ENCODE assay signal across 8 cellular contexts in the genomic region with DNA sequence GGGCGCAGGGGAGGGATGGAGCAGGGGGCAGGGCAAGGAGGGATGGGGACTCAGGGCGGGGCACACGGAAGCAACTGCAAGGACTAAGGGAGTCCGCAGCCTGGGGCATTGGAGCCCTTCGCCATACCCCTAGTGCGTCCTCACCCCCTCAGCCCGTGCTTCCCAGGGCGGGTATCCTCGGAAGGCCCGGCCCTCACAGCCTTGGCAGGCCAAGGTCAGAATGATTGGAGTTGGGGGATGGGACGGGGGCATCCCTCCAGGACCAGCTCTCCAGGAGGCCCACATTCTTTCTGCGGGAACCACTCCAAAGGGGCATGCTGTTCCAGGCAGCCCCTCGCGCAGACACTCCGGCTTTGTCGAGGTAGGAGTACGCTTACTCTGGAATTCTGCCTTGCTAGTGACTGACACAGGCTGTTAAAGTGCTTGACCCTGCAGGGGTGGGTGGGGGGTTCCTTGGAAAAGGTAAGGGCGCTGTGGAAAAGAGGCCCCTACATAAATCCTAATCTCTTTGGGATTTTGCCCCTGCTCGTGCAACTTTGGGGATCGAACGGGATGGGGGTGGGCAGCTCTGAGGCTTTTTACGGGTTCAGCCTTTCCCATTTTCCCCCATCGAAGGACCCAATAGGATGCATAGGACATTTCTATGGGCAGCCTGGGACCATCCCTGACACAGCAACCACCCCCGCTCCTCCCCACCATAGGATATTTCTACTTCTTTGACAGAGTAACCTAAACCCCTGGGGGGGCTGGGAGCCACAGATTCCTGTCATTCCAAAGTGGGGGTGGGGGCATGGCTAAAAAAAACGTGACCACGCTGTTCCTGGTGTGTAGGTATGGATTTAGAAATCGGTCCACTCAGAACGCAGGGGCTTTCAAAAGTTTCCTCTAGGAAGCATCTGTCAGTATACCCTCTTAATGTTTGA. TPM values are rescaled to one million over a fixed set of nuclear protein-coding genes. Genes with fewer than 3 reads are reported as not detected.
DNase-seq lines count a peak whose midpoint lies in the region; ATAC-seq and TF ChIP-seq lines count a peak whose summit lies in the region.

No MANE protein-coding gene starts in this region.

- H3K36me3 ChIP-seq in liver (ENCODE audit: control insufficient read depth in 4 of 4, insufficient read depth in 3 of 4, low read depth in 1 of 4, low read length in 3 of 4) (no peaks in the 10 kb centered on the region), tibial nerve (peaks cover 0 to 20% (median 0%) of the 10 kb centered on the region in 3 donors)

- WGBS in liver, result 41% methylated on average over 28 of the region's 28 CpGs
- WGBS in tibial nerve, 2 donors, result 14 to 19% methylated on average over 25 to 27 of the region's 28 CpGs

- H3K27me3 ChIP-seq in liver (ENCODE audit: control insufficient read depth in 4 of 4, insufficient read depth in 4 of 4, low read length in 3 of 4) (no peaks in the 10 kb centered on the region), tibial nerve (no peaks in the 10 kb centered on the region)

- H3K9ac ChIP-seq in liver (ENCODE audit: low read depth in 1 of 2, low read length in 2 of 2), result no peak overlapping the region

- H3K4me1 Mint-ChIP-seq in activated T-cell treated with anti-CD3 and anti-CD28 coated beads, Interleukin-2, amount 50 U/mL, for 72 hours (ENCODE audit: low read depth), result peaks cover 44% of the 10 kb centered on the region
- peaks cover 37% of the 10 kb centered on the region for H3K4me1 Mint-ChIP-seq in activated naive CD8-positive, alpha-beta T cell treated with anti-CD3 and anti-CD28 coated beads for 36 hours

- H3K4me3 Mint-ChIP-seq in activated T-cell treated with anti-CD3 and anti-CD28 coated beads, Interleukin-2, amount 50 U/mL, for 72 hours, result peak overlapping the region; percentile 93 to 96
- H3K4me3 Mint-ChIP-seq in activated naive CD8-positive, alpha-beta T cell treated with anti-CD3 and anti-CD28 coated beads for 36 hours, result peak overlapping the region; percentile 98

- H3K4me1 ChIP-seq in liver (ENCODE audit: control insufficient read depth in 4 of 4, insufficient read depth in 4 of 4, low read length in 3 of 4), result peaks cover 8 to 20% (median 15%) of the 10 kb centered on the region in 4 donors
- peaks cover 0 to 66% (median 30%) of the 10 kb centered on the region in 4 donors for H3K4me1 ChIP-seq in tibial nerve

- TF ChIP-seq RAD21 in liver (IDR thresholded peaks at IDR 0.05), result no peak

- ATAC-seq in activated T-cell treated with anti-CD3 and anti-CD28 coated beads, Interleukin-2, amount 50 U/mL, for 72 hours (replicated peaks in 1 of 2), result no peak

- H3K36me3 Mint-ChIP-seq in activated T-cell treated with anti-CD3 and anti-CD28 coated beads, Interleukin-2, amount 50 U/mL, for 72 hours (ENCODE audit: insufficient read depth in 2 of 2), result peaks cover 6 to 8% of the 10 kb centered on the region in 2 donors
- H3K36me3 Mint-ChIP-seq in activated naive CD8-positive, alpha-beta T cell treated with anti-CD3 and anti-CD28 coated beads for 36 hours, result peaks cover 25% of the 10 kb centered on the region

- TF ChIP-seq CTCF in liver (IDR thresholded peaks at IDR 0.05; ENCODE audit: low read depth, low read length, missing input control), result no peak
- TF ChIP-seq CTCF in tibial nerve (IDR thresholded peaks at IDR 0.05), result no peak

- H3K27ac ChIP-seq in liver (ENCODE audit: low read depth in 1 of 2, low read length in 2 of 2), result peak overlapping the region in 1 of 2 donors; percentile 27
- H3K27ac ChIP-seq in tibial nerve, result peak overlapping the region; percentile 50 to 89 (median 84)

- TF ChIP-seq EP300 in tibial nerve (IDR thresholded peaks at IDR 0.05), result no peak

- DNase-seq in activated T-cell treated with anti-CD3 and anti-CD28 coated beads, Interleukin-2, amount 50 U/mL, for 72 hours, result no peak
- DNase-seq in activated T-cell treated with anti-CD3 and anti-CD28 coated beads for 4 hours (no peak), tibial nerve (ENCODE audit: low spot score in 2 of 2) (no peak), GM03348 (ENCODE audit: low spot score) (no peak), NCI-H2107 treated with DMSO at 0.1 percent for 48 hours (lab: John Stamatoyannopoulos, UW; ENCODE audit: unreplicated experiment) (no peak), putamen (ENCODE audit: low spot score) (no peak)
- DNase-seq in activated naive CD8-positive, alpha-beta T cell treated with anti-CD3 and anti-CD28 coated beads for 36 hours, result no peak

- H3K4me3 ChIP-seq in liver (ENCODE audit: low read depth in 1 of 3, low read length in 3 of 3), result peak overlapping the region in 2 of 3 donors; percentile 69 to 91
- peak overlapping the region; percentile 85 to 93 (median 92) for H3K4me3 ChIP-seq in tibial nerve

- peak overlapping the region; percentile 96 for H3K27ac Mint-ChIP-seq in activated T-cell treated with anti-CD3 and anti-CD28 coated beads, Interleukin-2, amount 50 U/mL, for 72 hours
- peak overlapping the region; percentile 76 for H3K27ac Mint-ChIP-seq in activated naive CD8-positive, alpha-beta T cell treated with anti-CD3 and anti-CD28 coated beads for 36 hours

- H3K9me3 ChIP-seq in liver (ENCODE audit: control insufficient read depth in 4 of 4, low read length in 3 of 4) (no peaks in the 10 kb centered on the region), tibial nerve (no peaks in the 10 kb centered on the region)

- no peaks in the 10 kb centered on the region for H3K9me3 Mint-ChIP-seq in activated T-cell treated with anti-CD3 and anti-CD28 coated beads, Interleukin-2, amount 50 U/mL, for 72 hours
- no peaks in the 10 kb centered on the region for H3K9me3 Mint-ChIP-seq in activated naive CD8-positive, alpha-beta T cell treated with anti-CD3 and anti-CD28 coated beads for 36 hours

- peak in 1 of 2 donors; percentile 8 for TF ChIP-seq POLR2A in tibial nerve (IDR thresholded peaks at IDR 0.05)

- no peaks in the 10 kb centered on the region for H3K27me3 Mint-ChIP-seq in activated T-cell treated with anti-CD3 and anti-CD28 coated beads, Interleukin-2, amount 50 U/mL, for 72 hours (ENCODE audit: low read depth)
- H3K27me3 Mint-ChIP-seq in activated naive CD8-positive, alpha-beta T cell treated with anti-CD3 and anti-CD28 coated beads for 36 hours, result no peaks in the 10 kb centered on the region

TF ChIP-seq in liver, 16 proteins besides CTCF, POLR2A, EP300 and RAD21:
- no peak for TF ChIP-seq HNF4G (IDR thresholded peaks at IDR 0.05)
- TF ChIP-seq NR2F2 (IDR thresholded peaks at IDR 0.05), result no peak
- TF ChIP-seq FOXA1 (IDR thresholded peaks at IDR 0.05), result no peak
- TF ChIP-seq, protein P1, sequence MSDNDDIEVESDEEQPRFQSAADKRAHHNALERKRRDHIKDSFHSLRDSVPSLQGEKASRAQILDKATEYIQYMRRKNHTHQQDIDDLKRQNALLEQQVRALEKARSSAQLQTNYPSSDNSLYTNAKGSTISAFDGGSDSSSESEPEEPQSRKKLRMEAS (IDR thresholded peaks at IDR 0.05), result no peak
- no peak for TF ChIP-seq GABPA (IDR thresholded peaks at IDR 0.05 in 1 of 2, conservative IDR thresholded peaks at IDR 0.05 in 1 of 2)
- TF ChIP-seq, protein P2, sequence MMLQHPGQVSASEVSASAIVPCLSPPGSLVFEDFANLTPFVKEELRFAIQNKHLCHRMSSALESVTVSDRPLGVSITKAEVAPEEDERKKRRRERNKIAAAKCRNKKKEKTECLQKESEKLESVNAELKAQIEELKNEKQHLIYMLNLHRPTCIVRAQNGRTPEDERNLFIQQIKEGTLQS (IDR thresholded peaks at IDR 0.05), result no peak
- TF ChIP-seq HNF4A (conservative IDR thresholded peaks at IDR 0.05), result no peak
- no peak for TF ChIP-seq JUND (IDR thresholded peaks at IDR 0.05)
- TF ChIP-seq, protein P3, sequence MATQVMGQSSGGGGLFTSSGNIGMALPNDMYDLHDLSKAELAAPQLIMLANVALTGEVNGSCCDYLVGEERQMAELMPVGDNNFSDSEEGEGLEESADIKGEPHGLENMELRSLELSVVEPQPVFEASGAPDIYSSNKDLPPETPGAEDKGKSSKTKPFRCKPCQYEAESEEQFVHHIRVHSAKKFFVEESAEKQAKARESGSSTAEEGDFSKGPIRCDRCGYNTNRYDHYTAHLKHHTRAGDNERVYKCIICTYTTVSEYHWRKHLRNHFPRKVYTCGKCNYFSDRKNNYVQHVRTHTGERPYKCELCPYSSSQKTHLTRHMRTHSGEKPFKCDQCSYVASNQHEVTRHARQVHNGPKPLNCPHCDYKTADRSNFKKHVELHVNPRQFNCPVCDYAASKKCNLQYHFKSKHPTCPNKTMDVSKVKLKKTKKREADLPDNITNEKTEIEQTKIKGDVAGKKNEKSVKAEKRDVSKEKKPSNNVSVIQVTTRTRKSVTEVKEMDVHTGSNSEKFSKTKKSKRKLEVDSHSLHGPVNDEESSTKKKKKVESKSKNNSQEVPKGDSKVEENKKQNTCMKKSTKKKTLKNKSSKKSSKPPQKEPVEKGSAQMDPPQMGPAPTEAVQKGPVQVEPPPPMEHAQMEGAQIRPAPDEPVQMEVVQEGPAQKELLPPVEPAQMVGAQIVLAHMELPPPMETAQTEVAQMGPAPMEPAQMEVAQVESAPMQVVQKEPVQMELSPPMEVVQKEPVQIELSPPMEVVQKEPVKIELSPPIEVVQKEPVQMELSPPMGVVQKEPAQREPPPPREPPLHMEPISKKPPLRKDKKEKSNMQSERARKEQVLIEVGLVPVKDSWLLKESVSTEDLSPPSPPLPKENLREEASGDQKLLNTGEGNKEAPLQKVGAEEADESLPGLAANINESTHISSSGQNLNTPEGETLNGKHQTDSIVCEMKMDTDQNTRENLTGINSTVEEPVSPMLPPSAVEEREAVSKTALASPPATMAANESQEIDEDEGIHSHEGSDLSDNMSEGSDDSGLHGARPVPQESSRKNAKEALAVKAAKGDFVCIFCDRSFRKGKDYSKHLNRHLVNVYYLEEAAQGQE (IDR thresholded peaks at IDR 0.05), result no peak
- no peak for TF ChIP-seq RXRA (IDR thresholded peaks at IDR 0.05)
- TF ChIP-seq SP1 (IDR thresholded peaks at IDR 0.05), result no peak
TF ChIP-seq in liver: peak in this region for 0.

RNA-seq across cellular contexts. Expression of gene TRIM11, which starts 0.7 kb away (rescaled TPM):
- total RNA-seq in activated T-cell treated with anti-CD3 and anti-CD28 coated beads, Interleukin-2, amount 50 U/mL, for 72 hours, result 10 to 100 TPM; 43.5 to 51.4 TPM
- 10 to 100 TPM; 32.7 to 36.1 TPM for total RNA-seq in activated naive CD8-positive, alpha-beta T cell treated with anti-CD3 and anti-CD28 coated beads for 36 hours
- total RNA-seq in liver (10 to 100 TPM in 1 of 2 donors, 1 to 10 TPM in 1; 8.9 to 15.8 TPM), tibial nerve (10 to 100 TPM; 19.9 to 32.8 (median 23.9) TPM)
- 1 to 10 TPM; 2.6 to 5.7 TPM for polyA plus RNA-seq in liver

RNA-seq across cellular contexts. Expression of gene TRIM17, which starts 9.3 kb away (rescaled TPM):
- total RNA-seq in activated T-cell treated with anti-CD3 and anti-CD28 coated beads, Interleukin-2, amount 50 U/mL, for 72 hours, result 1 to 10 TPM; 1.6 to 6.2 TPM
- 1 to 10 TPM; 1.3 to 1.9 TPM for total RNA-seq in activated naive CD8-positive, alpha-beta T cell treated with anti-CD3 and anti-CD28 coated beads for 36 hours
- under 1 TPM in 1 of 2 donors, not detected in 1; 0.08 TPM for total RNA-seq in liver
- under 1 TPM in 1 of 2 donors, not detected in 1; 0.49 TPM for polyA plus RNA-seq in liver
- 1 to 10 TPM in 2 of 4 donors, under 1 TPM in 1, not detected in 1; 0.63 to 4.2 (median 1.4) TPM for total RNA-seq in tibial nerve
